Comparison of ENCODE assay signal across 8 cellular contexts in genomic region chr1:27602510-27603319, GRCh38. TPM values are rescaled to one million over a fixed set of nuclear protein-coding genes. Genes with fewer than 3 reads are reported as not detected.
DNase-seq lines count a peak whose midpoint lies in the region; ATAC-seq, FAIRE-seq and TF ChIP-seq lines count a peak whose summit lies in the region.

No MANE protein-coding gene starts in this region.

- no peaks in the 10 kb centered on the region for H3K36me3 ChIP-seq in Peyer's patch
- peaks cover 10% of the 10 kb centered on the region for H3K36me3 ChIP-seq in bronchial epithelial cell (ENCODE audit: control insufficient read depth, insufficient read depth, low read length)
- H3K36me3 ChIP-seq in keratinocyte (ENCODE audit: control insufficient read depth in 2 of 2, extremely low read depth in 1 of 2, insufficient read depth in 2 of 2, low read length in 2 of 2): no peaks in the 10 kb centered on the region

- no peaks in the 10 kb centered on the region for H3K27me3 ChIP-seq in Peyer's patch
- H3K27me3 ChIP-seq in bronchial epithelial cell (ENCODE audit: control insufficient read depth, insufficient read depth, low read length): no peaks in the 10 kb centered on the region
- no peaks in the 10 kb centered on the region for H3K27me3 ChIP-seq in keratinocyte (ENCODE audit: control insufficient read depth, extremely low read depth, insufficient read depth, low read length)

- H3K27ac ChIP-seq in Peyer's patch: peak overlapping the region; percentile 76 to 96 (median 88)
- peak overlapping the region; percentile 47 for H3K27ac ChIP-seq in keratinocyte (ENCODE audit: control insufficient read depth, insufficient read depth, low read length)

- H2AFZ ChIP-seq in keratinocyte (ENCODE audit: control insufficient read depth, low read length): no peak overlapping the region

- peaks cover 4% of the 10 kb centered on the region for H3K9me1 ChIP-seq in keratinocyte (ENCODE audit: control insufficient read depth, extremely low read depth, insufficient read depth, low read length)

- TF ChIP-seq POLR2A in Peyer's patch (IDR thresholded peaks at IDR 0.05) (no peak), H54 (IDR thresholded peaks at IDR 0.05; ENCODE audit: low read depth, low read length) (no peak)

- FAIRE-seq in bronchial epithelial cell (lab: Jason Lieb, UNC): no peak
- no peak for FAIRE-seq in keratinocyte (lab: Jason Lieb, UNC)
- no peak for FAIRE-seq in H54 (lab: Jason Lieb, UNC)

- H3K4me1 ChIP-seq in Peyer's patch (peaks cover 6 to 57% (median 19%) of the 10 kb centered on the region in 4 donors), keratinocyte (ENCODE audit: control insufficient read depth, extremely low read depth, insufficient read depth, low read length) (peaks cover 47% of the 10 kb centered on the region)

- DNase-seq in NCI-H82 (lab: John Stamatoyannopoulos, UW): peak; percentile 67
- no peak for DNase-seq in NCI-H82 treated with DMSO at 0.1 percent for 48 hours (lab: John Stamatoyannopoulos, UW; ENCODE audit: unreplicated experiment)
- DNase-seq in Peyer's patch: peak; percentile 65 to 82 (median 76)
- DNase-seq in bronchial epithelial cell (ENCODE audit: low read depth): no peak
- DNase-seq in keratinocyte (ENCODE audit: low read depth, low spot score): no peak
- DNase-seq in stimulated activated naive CD8-positive, alpha-beta T cell treated with anti-CD3 and anti-CD28 coated beads, Interleukin-15, Interleukin-2, amounts not matched to agents 100 U/mL and 50 U/mL, for 24 hours: peak; percentile 50
- DNase-seq in H54 (ENCODE audit: insufficient read length, low spot score): no peak
- no peak for DNase-seq in mesenteric fat pad (ENCODE audit: low spot score)

- ATAC-seq in stimulated activated naive CD8-positive, alpha-beta T cell treated with anti-CD3 and anti-CD28 coated beads, Interleukin-15, Interleukin-2, amounts not matched to agents 100 U/mL and 50 U/mL, for 24 hours: no peak

- peak overlapping the region; percentile 82 for H3K9ac ChIP-seq in keratinocyte (ENCODE audit: control insufficient read depth, extremely low read depth, insufficient read depth, low read length)

- dilution Hi-C loops in keratinocyte (cut with MboI; ENCODE audit: extremely low pct_ligation_motif_present, low sequenced_read_pairs): no loop called here

- TF ChIP-seq CTCF in Peyer's patch (IDR thresholded peaks at IDR 0.05) (no peak), bronchial epithelial cell (IDR thresholded peaks at IDR 0.05; ENCODE audit: insufficient read depth, low read length, severe bottlenecking) (no peak), keratinocyte (optimal IDR thresholded peaks at IDR 0.05 in 1 of 3, IDR thresholded peaks at IDR 0.05 in 1 of 3, conservative IDR thresholded peaks at IDR 0.05 in 1 of 3; ENCODE audit: extremely low read depth in 1 of 3, insufficient read depth in 2 of 3, low read length in 3 of 3) (no peak)

- H3K4me2 ChIP-seq in keratinocyte (ENCODE audit: control insufficient read depth, extremely low read depth, insufficient read depth, low read depth, low read length): peak overlapping the region; percentile 93

- H3K4me3 ChIP-seq in Peyer's patch (peak overlapping the region; percentile 86 to 92 (median 88)), bronchial epithelial cell (ENCODE audit: low read depth, low read length) (peak overlapping the region; percentile 76), keratinocyte (ENCODE audit: control insufficient read depth in 2 of 3, extremely low read depth in 1 of 3, insufficient read depth in 2 of 3, low read depth in 1 of 3, low read length in 3 of 3) (peak overlapping the region; percentile 90 to 94 (median 90))

- peaks cover 29% of the 10 kb centered on the region for H4K20me1 ChIP-seq in keratinocyte (ENCODE audit: control insufficient read depth, extremely low read depth, insufficient read depth, low read length)

- peaks cover 53% of the 10 kb centered on the region for H3K79me2 ChIP-seq in keratinocyte (ENCODE audit: control insufficient read depth, insufficient read depth, low read length)

- H3K9me3 ChIP-seq in Peyer's patch (no peaks in the 10 kb centered on the region), keratinocyte (ENCODE audit: control insufficient read depth, low read depth, low read length) (no peaks in the 10 kb centered on the region)

RNA-seq across cellular contexts. Expression of gene AHDC1, which starts 1.2 kb away (rescaled TPM):
- total RNA-seq in Peyer's patch (10 to 100 TPM in 3 of 4 donors, 1 to 10 TPM in 1; 7.0 to 21.5 (median 12.0) TPM), bronchial epithelial cell (5.0 and 14.6 TPM in 2 replicates), mesenteric fat pad (28.5 TPM)
- 3.9 to 4.2 TPM (median 4.1 TPM) in 3 replicates for polyA plus RNA-seq in keratinocyte
- 7.2 TPM for polyA plus RNA-seq in keratinocyte (2011; ENCODE audit: low read depth)
- 3.6 and 5.3 TPM in 2 replicates for polyA plus RNA-seq in keratinocyte (2011; cell fraction: cytosol; rRNA removed)
- 24.5 and 32.9 TPM in 2 replicates for polyA plus RNA-seq in keratinocyte (2011; cell fraction: nucleus; rRNA removed)
- polyA plus RNA-seq in keratinocyte (2012; ENCODE audit: low replicate concordance): 13.6 and 18.7 TPM in 2 replicates
- polyA minus RNA-seq in keratinocyte: 7.9 to 15.7 TPM (median 10.4 TPM) in 3 replicates
- polyA minus RNA-seq in keratinocyte (2011; cell fraction: cytosol; rRNA and poly(A)+ RNA removed): 8.8 TPM
- polyA minus RNA-seq in keratinocyte (2011; cell fraction: nucleus; rRNA and poly(A)+ RNA removed): 19.1 and 26.2 TPM in 2 replicates

RNA-seq across cellular contexts. Expression of gene FGR, which starts 32.3 kb away (rescaled TPM):
- 10 to 100 TPM in 1 of 4 donors, 1 to 10 TPM in 3; 1.1 to 38.8 (median 4.7) TPM for total RNA-seq in Peyer's patch
- total RNA-seq in bronchial epithelial cell: 0.13 and 1.1 TPM in 2 replicates
- 0.04 to 0.17 TPM in 2 of 3 replicates, not detected in the other for polyA plus RNA-seq in keratinocyte
- polyA plus RNA-seq in keratinocyte (2011; ENCODE audit: low read depth): 0.24 TPM
- 0.04 and 0.06 TPM in 2 replicates for polyA plus RNA-seq in keratinocyte (2011; cell fraction: cytosol; rRNA removed)
- not detected in 2 replicates for polyA plus RNA-seq in keratinocyte (2011; cell fraction: nucleus; rRNA removed)
- 0.06 TPM in 1 of 2 replicates, not detected in the other for polyA plus RNA-seq in keratinocyte (2012; ENCODE audit: low replicate concordance)
- not detected in 3 replicates for polyA minus RNA-seq in keratinocyte
- not detected for polyA minus RNA-seq in keratinocyte (2011; cell fraction: cytosol; rRNA and poly(A)+ RNA removed)
- polyA minus RNA-seq in keratinocyte (2011; cell fraction: nucleus; rRNA and poly(A)+ RNA removed): not detected in 2 replicates
- total RNA-seq in mesenteric fat pad: 49.7 TPM

Comparison
In these comparisons a context has a peak if more than half of its experiments do, and no peak if none do; other contexts are left out.
1. DNase-seq: peak in NCI-H82 (single experiment), Peyer's patch (3 of 3) and stimulated activated naive CD8-positive, alpha-beta T cell treated with anti-CD3 and anti-CD28 coated beads, Interleukin-15, Interleukin-2, amounts not matched to agents 100 U/mL and 50 U/mL, for 24 hours (single experiment); none in NCI-H82 treated with DMSO at 0.1 percent for 48 hours (single experiment), bronchial epithelial cell (single experiment), keratinocyte (single experiment), H54 (single experiment) and mesenteric fat pad (single experiment).
2. Peak in every context shown above with its lines, with median percentiles within 50 percentile points of each other: H3K4me3 ChIP-seq.